15 cellular contexts compared by ENCODE assay signal in genomic region chr3:100083209-100083608, GRCh38. TPM values are rescaled to one million over a fixed set of nuclear protein-coding genes. Genes with fewer than 3 reads are reported as not detected.
DNase-seq lines count a peak whose midpoint lies in the region; ATAC-seq, FAIRE-seq and TF ChIP-seq lines count a peak whose summit lies in the region.
"Had no signal": no experiment of that assay in that cellular context is flagged by ENCODE, and none has a peak within 500 bp of the region (broad histone marks: within the 10 kb centered on the region; RNA-seq: fewer than 3 reads in every experiment).

No MANE protein-coding gene starts in this region.

- no peak for TF ChIP-seq POLR2A in esophagus muscularis mucosa (IDR thresholded peaks at IDR 0.05; ENCODE audit: low read depth)

- H3K36me3 ChIP-seq in KMS-11 (ENCODE audit: insufficient read depth) (no peaks in the 10 kb centered on the region), astrocyte (ENCODE audit: insufficient read depth, low read length) (no peaks in the 10 kb centered on the region), hepatocyte (replicated peaks; ENCODE audit: insufficient read depth, low read depth) (no peaks in the 10 kb centered on the region), smooth muscle cell (ENCODE audit: low read depth) (no peaks in the 10 kb centered on the region), pancreas (no peaks in the 10 kb centered on the region), esophagus muscularis mucosa (no peaks in the 10 kb centered on the region)

- H3K4me1 ChIP-seq in KMS-11 (ENCODE audit: low read depth, poor library complexity, severe bottlenecking) (peaks cover 65% of the 10 kb centered on the region), astrocyte (ENCODE audit: insufficient read depth, low read length) (peaks cover 15% of the 10 kb centered on the region), hepatocyte (ENCODE audit: insufficient read depth) (peaks cover 34% of the 10 kb centered on the region), smooth muscle cell (ENCODE audit: low read depth) (peaks cover 5% of the 10 kb centered on the region), pancreas (peaks cover 8 to 17% (median 9%) of the 10 kb centered on the region in 3 donors), esophagus muscularis mucosa (peaks cover 12 to 50% (median 39%) of the 10 kb centered on the region in 4 donors)

- H3K4me2 ChIP-seq in KMS-11 (peak overlapping the region; percentile 60), astrocyte (ENCODE audit: low read length) (no peak overlapping the region), hepatocyte (no peak overlapping the region), smooth muscle cell (no peak overlapping the region)
- H3K4me2 ChIP-seq: BLaER1 had no signal

- H3K79me2 ChIP-seq in KMS-11 (ENCODE audit: insufficient read depth, low read depth), result no peaks in the 10 kb centered on the region
- no peaks in the 10 kb centered on the region for H3K79me2 ChIP-seq in astrocyte (ENCODE audit: insufficient read depth, low read length)
- no peaks in the 10 kb centered on the region for H3K79me2 ChIP-seq in hepatocyte
- H3K79me2 ChIP-seq in smooth muscle cell (ENCODE audit: low read depth), result no peaks in the 10 kb centered on the region

- intact Hi-C loops in pancreas (cut with DNase I), result no loop called here
- intact Hi-C loops in esophagus muscularis mucosa (cut with DNase I), result no loop called here

- ATAC-seq in pancreas, result no peak
- ATAC-seq: HCT116 had no signal

- DNase-seq in astrocyte (ENCODE audit: low read depth) (no peak), hepatocyte (ENCODE audit: low spot score) (no peak), smooth muscle cell (lab: John Stamatoyannopoulos, UW; ENCODE audit: unreplicated experiment) (no peak), pancreas (no peak), ecto neural progenitor cell (ENCODE audit: low spot score) (no peak), esophagus muscularis mucosa (ENCODE audit: extremely low spot score) (no peak)
- DNase-seq: 8988T, AML-193, DMS53, GF-D8 had no signal

- H3K36me3 Mint-ChIP-seq in astrocyte (ENCODE audit: low read depth, unreplicated experiment), result no peaks in the 10 kb centered on the region

- peaks cover 43% of the 10 kb centered on the region for H3K4me1 Mint-ChIP-seq in astrocyte (ENCODE audit: low read depth, unreplicated experiment)

- no peak overlapping the region for H2AFZ ChIP-seq in KMS-11 (ENCODE audit: low read depth)
- H2AFZ ChIP-seq in astrocyte (ENCODE audit: low read depth, low read length), result no peak overlapping the region
- H2AFZ ChIP-seq in hepatocyte, result no peak overlapping the region
- no peak overlapping the region for H2AFZ ChIP-seq in smooth muscle cell (ENCODE audit: low read depth)

- H3K27ac Mint-ChIP-seq in astrocyte (ENCODE audit: unreplicated experiment), result peak overlapping the region; percentile 9

- WGBS in hepatocyte (ENCODE audit: low lambda C conversion rate, missing lambda C conversion rate), result 67% methylated on average over 6 of the region's 6 CpGs
- 66% methylated on average over 6 of the region's 6 CpGs for whole genome bisulfite sequencing in smooth muscle cell (ENCODE audit: low lambda C conversion rate)
- WGBS in pancreas, 2 donors, result 90 to 92% methylated on average over 6 of the region's 6 CpGs
- 94% methylated on average over 6 of the region's 6 CpGs for WGBS in esophagus muscularis mucosa

- H3K27me3 ChIP-seq in KMS-11 (ENCODE audit: insufficient read depth, low read depth) (no peaks in the 10 kb centered on the region), astrocyte (ENCODE audit: insufficient read depth, low read length) (no peaks in the 10 kb centered on the region), hepatocyte (no peaks in the 10 kb centered on the region), smooth muscle cell (ENCODE audit: low read depth) (no peaks in the 10 kb centered on the region), pancreas (no peaks in the 10 kb centered on the region), esophagus muscularis mucosa (no peaks in the 10 kb centered on the region)
- H3K27me3 ChIP-seq: BLaER1 had no signal

- H3K9me2 ChIP-seq in hepatocyte (replicated peaks; ENCODE audit: insufficient read depth), result no peaks in the 10 kb centered on the region

- H3K9me3 ChIP-seq in astrocyte (ENCODE audit: insufficient read depth, low read depth, low read length), result no peaks in the 10 kb centered on the region
- no peaks in the 10 kb centered on the region for H3K9me3 ChIP-seq in hepatocyte (ENCODE audit: low read depth)
- no peaks in the 10 kb centered on the region for H3K9me3 ChIP-seq in smooth muscle cell (replicated peaks; ENCODE audit: low read depth)
- H3K9me3 ChIP-seq in pancreas, result no peaks in the 10 kb centered on the region
- H3K9me3 ChIP-seq in esophagus muscularis mucosa, result no peaks in the 10 kb centered on the region
- H3K9me3 ChIP-seq: BLaER1 had no signal

- H3K9ac ChIP-seq in KMS-11, result no peak overlapping the region
- no peak overlapping the region for H3K9ac ChIP-seq in astrocyte (ENCODE audit: low read length)
- H3K9ac ChIP-seq in smooth muscle cell (ENCODE audit: low read depth), result no peak overlapping the region
- H3K9ac ChIP-seq: BLaER1 had no signal

- no peaks in the 10 kb centered on the region for H3K9me3 Mint-ChIP-seq in astrocyte (ENCODE audit: unreplicated experiment)

- H3K27ac ChIP-seq in KMS-11 (peak overlapping the region; percentile 28), astrocyte (ENCODE audit: low read depth, low read length) (no peak overlapping the region), hepatocyte (peak overlapping the region; percentile 72), smooth muscle cell (ENCODE audit: low read depth) (peak overlapping the region; percentile 46), pancreas (no peak overlapping the region), esophagus muscularis mucosa (replicated peaks in 1 of 4) (no peak overlapping the region)
- H3K27ac ChIP-seq: BLaER1 had no signal

- FAIRE-seq in astrocyte (lab: Jason Lieb, UNC) (no peak), pancreas (lab: Jason Lieb, UNC) (no peak)
- FAIRE-seq: GM19239, H54 had no signal

- H3F3A ChIP-seq in smooth muscle cell (ENCODE audit: low read depth), result no peaks in the 10 kb centered on the region

- no peaks in the 10 kb centered on the region for H3K27me3 Mint-ChIP-seq in astrocyte (ENCODE audit: low read depth, unreplicated experiment)

- no peaks in the 10 kb centered on the region for H4K20me1 ChIP-seq in KMS-11 (ENCODE audit: insufficient read depth)
- no peaks in the 10 kb centered on the region for H4K20me1 ChIP-seq in astrocyte (ENCODE audit: insufficient read depth, low read length)
- no peaks in the 10 kb centered on the region for H4K20me1 ChIP-seq in hepatocyte (ENCODE audit: insufficient read depth, poor library complexity, severe bottlenecking)
- H4K20me1 ChIP-seq in smooth muscle cell (ENCODE audit: low read depth), result no peaks in the 10 kb centered on the region
- H4K20me1 ChIP-seq: BLaER1 had no signal

- TF ChIP-seq CTCF in KMS-11 (conservative IDR thresholded peaks at IDR 0.05; ENCODE audit: low read depth, low read length) (no peak), astrocyte (IDR thresholded peaks at IDR 0.05; ENCODE audit: insufficient read depth, low read depth, low read length) (no peak), hepatocyte (IDR thresholded peaks at IDR 0.05; ENCODE audit: poor library complexity) (no peak), smooth muscle cell (IDR thresholded peaks at IDR 0.05; ENCODE audit: borderline replicate concordance, insufficient read depth, poor library complexity, severe bottlenecking) (no peak), pancreas (IDR thresholded peaks at IDR 0.05) (no peak), esophagus muscularis mucosa (IDR thresholded peaks at IDR 0.05) (no peak)

- H3K4me3 ChIP-seq in KMS-11 (IDR thresholded peaks at IDR 0.05; ENCODE audit: insufficient read depth, low read depth, low read length) (no peak overlapping the region), astrocyte (ENCODE audit: insufficient read depth, low read depth, low read length) (no peak overlapping the region), hepatocyte (no peak overlapping the region), smooth muscle cell (no peak overlapping the region), pancreas (no peak overlapping the region), esophagus muscularis mucosa (no peak overlapping the region)
- H3K4me3 ChIP-seq: BLaER1 had no signal

- TF ChIP-seq EP300 in esophagus muscularis mucosa (IDR thresholded peaks at IDR 0.05), result no peak

- no peak overlapping the region for H3K4me3 Mint-ChIP-seq in astrocyte (ENCODE audit: unreplicated experiment)

RNA-seq across cellular contexts. Expression of gene FILIP1L, which starts 31.1 kb away (rescaled TPM):
- 209 and 230 TPM in 2 replicates for total RNA-seq in astrocyte
- 48.2 and 54.9 TPM in 2 replicates for total RNA-seq in hepatocyte
- 40.5 and 49.4 TPM in 2 replicates for polyA plus RNA-seq in hepatocyte
- total RNA-seq in smooth muscle cell, result 104 and 115 TPM in 2 replicates
- polyA plus RNA-seq in smooth muscle cell, result 56.2 and 94.3 TPM in 2 replicates
- 10 to 100 TPM; 12.5 to 37.7 (median 15.8) TPM for total RNA-seq in pancreas
- 10 to 100 TPM; 13.6 to 19.0 TPM for polyA plus RNA-seq in pancreas
- total RNA-seq in esophagus muscularis mucosa, result 100 to 1,000 TPM; 120 to 134 (median 127) TPM

Comparison
In these comparisons a context has a peak if more than half of its experiments do, and no peak if none do; other contexts are left out.
1. H3K27ac ChIP-seq: peak in KMS-11 (single experiment), hepatocyte (single experiment) and smooth muscle cell (single experiment); none in astrocyte (single experiment), pancreas (0 of 4) and esophagus muscularis mucosa (0 of 4).